In the genomic region with DNA sequence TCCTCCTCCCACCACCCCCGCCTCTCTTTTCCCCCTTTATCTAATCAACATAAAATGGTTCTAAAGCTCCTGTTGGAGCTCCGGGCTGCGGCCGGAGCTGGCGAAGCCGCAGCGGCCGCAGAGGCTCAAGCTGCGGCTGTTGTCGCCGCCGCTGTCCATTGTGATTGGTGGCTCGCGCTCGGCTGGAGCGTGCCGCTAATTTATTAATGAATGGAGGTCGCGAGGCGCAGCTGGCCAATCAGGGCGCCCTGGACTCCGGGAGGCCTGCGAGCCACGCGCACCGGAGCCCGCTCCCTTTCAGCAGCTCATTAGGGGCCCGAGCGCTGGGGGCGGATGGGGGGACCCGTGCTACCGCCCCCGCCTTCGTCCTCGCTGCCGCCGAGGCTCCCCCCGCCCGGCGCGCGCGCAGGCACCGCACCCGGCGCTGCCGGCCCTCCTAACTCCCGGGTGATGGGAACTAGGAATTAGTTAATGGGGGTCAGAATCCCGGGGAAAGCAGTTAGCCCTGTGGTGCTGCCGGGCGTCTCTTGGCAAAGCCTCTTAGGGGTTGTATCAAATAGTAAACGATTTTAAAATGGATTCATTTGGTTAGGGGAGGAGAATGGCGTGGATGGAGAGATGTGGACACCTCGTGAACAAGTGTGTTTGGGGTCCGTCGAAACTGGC, we compare ENCODE assay signal across 8 cellular contexts. TPM values are rescaled to one million over a fixed set of nuclear protein-coding genes. Genes with fewer than 3 reads are reported as not detected.
A peak's percentile ranks its signal among the peaks of the same experiment; 100 is the strongest.
DNase-seq lines count a peak whose midpoint lies in the region; ATAC-seq and TF ChIP-seq lines count a peak whose summit lies in the region.

No MANE protein-coding gene starts in this region.

- H3K36me3 ChIP-seq in OCI-LY3 (replicated peaks; ENCODE audit: low read depth, low read length) (no peaks in the 10 kb centered on the region), esophagus muscularis mucosa (no peaks in the 10 kb centered on the region), sigmoid colon (no peaks in the 10 kb centered on the region)

- TF ChIP-seq EP300 in esophagus muscularis mucosa (IDR thresholded peaks at IDR 0.05) (no peak), sigmoid colon (IDR thresholded peaks at IDR 0.05) (no peak)

- H3K27me3 ChIP-seq in OCI-LY3 (ENCODE audit: low read depth, low read length) (peaks cover 73% of the 10 kb centered on the region), esophagus muscularis mucosa (peaks cover 16 to 100% (median 87%) of the 10 kb centered on the region in 4 donors), sigmoid colon (peaks cover 75 to 100% (median 92%) of the 10 kb centered on the region in 3 donors)

- intact Hi-C loops in esophagus muscularis mucosa (cut with DNase I) (no loop called here), sigmoid colon (cut with DNase I) (no loop called here)

- H3K9me3 ChIP-seq in OCI-LY3 (ENCODE audit: insufficient read depth, low read length): no peaks in the 10 kb centered on the region
- no peaks in the 10 kb centered on the region for H3K9me3 ChIP-seq in esophagus muscularis mucosa
- no peaks in the 10 kb centered on the region for H3K9me3 ChIP-seq in sigmoid colon

- TF ChIP-seq CTCF in OCI-LY3 (IDR thresholded peaks at IDR 0.05; ENCODE audit: low read depth, low read length) (no peak), esophagus muscularis mucosa (IDR thresholded peaks at IDR 0.05) (no peak), sigmoid colon (IDR thresholded peaks at IDR 0.05) (no peak)

- WGBS in esophagus muscularis mucosa: 1% methylated on average over 40 of the region's 56 CpGs
- WGBS in sigmoid colon, 2 donors: 1% methylated on average over 56 of the region's 56 CpGs

- peak overlapping the region; percentile 95 for H3K4me3 ChIP-seq in OCI-LY3 (ENCODE audit: low read length)
- H3K4me3 ChIP-seq in esophagus muscularis mucosa: peak overlapping the region; percentile 54 to 66 (median 58)
- peak overlapping the region in 3 of 4 donors; percentile 30 to 56 (median 47) for H3K4me3 ChIP-seq in sigmoid colon

- peak overlapping the region; percentile 95 for H3K4me2 ChIP-seq in OCI-LY3 (ENCODE audit: low read length)

- no peak overlapping the region for H3K27ac ChIP-seq in OCI-LY3 (ENCODE audit: low read length)
- H3K27ac ChIP-seq in esophagus muscularis mucosa (replicated peaks in 1 of 4): no peak overlapping the region
- H3K27ac ChIP-seq in sigmoid colon: no peak overlapping the region

- H2AFZ ChIP-seq in OCI-LY3 (ENCODE audit: low read depth, low read length): peak overlapping the region; percentile 97

- no peak for TF ChIP-seq POLR2A in esophagus muscularis mucosa (IDR thresholded peaks at IDR 0.05; ENCODE audit: low read depth)
- no peak for TF ChIP-seq POLR2A in sigmoid colon (IDR thresholded peaks at IDR 0.05)

- no peaks in the 10 kb centered on the region for H3K79me2 ChIP-seq in OCI-LY3 (ENCODE audit: low read length)

- DNase-seq in Ammon's horn (ENCODE audit: low spot score) (peak; percentile 30), esophagus muscularis mucosa (ENCODE audit: extremely low spot score) (no peak), sigmoid colon (no peak), hypothalamus (lab: John Stamatoyannopoulos, UW) (no peak), SKM-1 treated with dmso at 0.1 percent for 144 hours (lab: John Stamatoyannopoulos, UW; ENCODE audit: unreplicated experiment) (no peak)

- ATAC-seq in GM18867 (IDR thresholded peaks at IDR 0.05; ENCODE audit: unreplicated experiment) (peak; percentile 30), HG03097 (IDR thresholded peaks at IDR 0.05; ENCODE audit: low FRiP score, unreplicated experiment) (peak; percentile 32)

- peaks cover 33% of the 10 kb centered on the region for H3K4me1 ChIP-seq in OCI-LY3 (ENCODE audit: low read length)
- H3K4me1 ChIP-seq in esophagus muscularis mucosa: peaks cover 29 to 59% (median 47%) of the 10 kb centered on the region in 4 donors
- H3K4me1 ChIP-seq in sigmoid colon: peaks cover 0 to 43% (median 36%) of the 10 kb centered on the region in 4 donors

- H3K9ac ChIP-seq in OCI-LY3 (ENCODE audit: low read length): peak overlapping the region; percentile 30

- H4K20me1 ChIP-seq in OCI-LY3 (ENCODE audit: insufficient read depth, low read length): no peaks in the 10 kb centered on the region

RNA-seq across cellular contexts. Expression of a gene that starts 0.6 kb away (rescaled TPM):
- total RNA-seq in esophagus muscularis mucosa: not detected
- not detected for total RNA-seq in sigmoid colon
- not detected for polyA plus RNA-seq in sigmoid colon
